ENCODE assay signal across 20 cellular contexts in the genomic region with DNA sequence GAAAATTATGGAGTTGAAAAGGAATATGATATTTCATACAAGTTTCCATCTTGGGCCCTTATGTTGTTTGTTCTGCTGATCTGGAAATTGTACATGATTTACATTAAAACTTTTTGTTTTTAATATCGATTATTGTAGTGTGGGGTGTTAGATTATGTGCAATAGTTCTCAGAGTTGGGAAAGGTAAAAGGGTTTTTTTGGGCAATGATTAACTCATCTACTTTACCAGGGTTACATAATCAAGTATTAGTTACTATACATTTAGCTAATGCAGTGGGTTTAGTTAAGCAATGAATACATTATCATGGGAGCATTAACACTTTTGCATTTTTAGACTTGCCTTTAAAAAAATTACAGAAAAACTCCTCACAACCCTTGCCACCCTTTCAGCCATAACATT.
"Had no signal": no experiment of that assay in that cellular context is flagged by ENCODE, and none has a peak within 500 bp of the region (broad histone marks: within the 10 kb centered on the region; RNA-seq: fewer than 3 reads in every experiment).

No MANE protein-coding gene starts in this region.

- H3K4me1 ChIP-seq: testis had no signal

- H3K36me3 ChIP-seq: neural progenitor cell, sigmoid colon, tibial nerve, upper lobe of right lung had no signal

- ATAC-seq: left cardiac atrium; mucosa of descending colon; naive thymus-derived CD8-positive, alpha-beta T cell; psoas muscle; stimulated activated naive B cell treated with anti-CD40 and anti-IgM and Interleukin-4, amounts not matched to agents 10 μg/mL and 1 μg/mL and 100 μg/mL, for 72 hours; stimulated activated naive CD8-positive, alpha-beta T cell treated with anti-CD3 and anti-CD28 coated beads, Interleukin-15, amount 100 ng/mL, for 72 hours; upper lobe of right lung had no signal

- H3K27me3 Mint-ChIP-seq: naive thymus-derived CD8-positive, alpha-beta T cell; stimulated activated naive B cell treated with anti-CD40 and anti-IgM and Interleukin-4, amounts not matched to agents 10 μg/mL and 1 μg/mL and 100 μg/mL, for 72 hours; stimulated activated naive CD8-positive, alpha-beta T cell treated with anti-CD3 and anti-CD28 coated beads, Interleukin-15, amount 100 ng/mL, for 72 hours had no signal

- H3K9ac ChIP-seq: neural progenitor cell had no signal

- H3K4me3 ChIP-seq: coronary artery, hepatocyte, mucosa of descending colon, neural progenitor cell, psoas muscle, sigmoid colon, skin epidermis, testis, tibial nerve, upper lobe of right lung had no signal

- H3K4me2 ChIP-seq: hepatocyte, neural progenitor cell had no signal

- H2AFZ ChIP-seq: hepatocyte, neural progenitor cell had no signal

- H3K4me3 Mint-ChIP-seq: naive thymus-derived CD8-positive, alpha-beta T cell; neural progenitor cell; stimulated activated naive B cell treated with anti-CD40 and anti-IgM and Interleukin-4, amounts not matched to agents 10 μg/mL and 1 μg/mL and 100 μg/mL, for 72 hours; stimulated activated naive CD8-positive, alpha-beta T cell treated with anti-CD3 and anti-CD28 coated beads, Interleukin-15, amount 100 ng/mL, for 72 hours had no signal

- DNase-seq: effector CD4-positive, alpha-beta T cell; head of caudate nucleus; kidney; left cardiac atrium; mammary epithelial cell; mucosa of descending colon; naive thymus-derived CD8-positive, alpha-beta T cell; psoas muscle; sigmoid colon; stimulated activated CD4-positive, alpha-beta T cell treated with anti-CD3 and anti-CD28 coated beads, Interleukin-2, amount 100 ng/mL, for 24 hours; stimulated activated CD4-positive, alpha-beta T cell treated with anti-CD3 and anti-CD28 coated beads, Interleukin-4, amount 100 ng/mL, for 4 hours; stimulated activated naive B cell treated with anti-CD40 and anti-IgM and Interleukin-4, amounts not matched to agents 10 μg/mL and 1 μg/mL and 100 μg/mL, for 72 hours; stimulated activated naive CD8-positive, alpha-beta T cell treated with anti-CD3 and anti-CD28 coated beads, Interleukin-15, amount 100 ng/mL, for 72 hours; testis; upper lobe of right lung had no signal

- H3K27me3 ChIP-seq: hepatocyte, neural progenitor cell, sigmoid colon, testis, tibial nerve, upper lobe of right lung had no signal

- FAIRE-seq: kidney had no signal

- H3K9me3 ChIP-seq: mucosa of descending colon, psoas muscle, sigmoid colon, testis, tibial nerve, upper lobe of right lung had no signal

- H3K27ac Mint-ChIP-seq: naive thymus-derived CD8-positive, alpha-beta T cell; neural progenitor cell; stimulated activated naive B cell treated with anti-CD40 and anti-IgM and Interleukin-4, amounts not matched to agents 10 μg/mL and 1 μg/mL and 100 μg/mL, for 72 hours; stimulated activated naive CD8-positive, alpha-beta T cell treated with anti-CD3 and anti-CD28 coated beads, Interleukin-15, amount 100 ng/mL, for 72 hours had no signal

- H3K27ac ChIP-seq: coronary artery, hepatocyte, neural progenitor cell, psoas muscle, sigmoid colon, skin epidermis, testis, tibial nerve, upper lobe of right lung had no signal
